ENCODE assay signal across 10 cellular contexts in the genomic region with DNA sequence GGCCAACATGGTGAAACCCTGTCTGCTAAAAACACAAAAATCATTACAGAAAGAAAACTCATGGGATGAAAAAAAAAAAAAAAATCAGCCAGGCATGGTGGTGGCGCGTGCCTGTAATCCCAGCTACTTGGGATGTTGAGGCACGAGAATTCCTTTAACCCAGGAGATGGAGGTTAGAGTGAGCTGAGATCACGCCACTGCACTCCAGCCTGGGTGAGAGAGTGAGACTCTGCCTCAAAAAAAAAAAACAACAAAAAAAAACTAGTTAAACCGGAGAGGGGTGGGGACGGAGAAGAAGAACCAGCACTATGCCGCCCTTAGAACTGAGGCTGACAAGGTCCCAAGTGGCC. TPM values are rescaled to one million over a fixed set of nuclear protein-coding genes. Genes with fewer than 3 reads are reported as not detected.
A peak's percentile ranks its signal among the peaks of the same experiment; 100 is the strongest.
DNase-seq lines count a peak whose midpoint lies in the region; ATAC-seq and TF ChIP-seq lines count a peak whose summit lies in the region.
"Had no signal": no experiment of that assay in that cellular context is flagged by ENCODE, and none has a peak within 500 bp of the region (broad histone marks: within the 10 kb centered on the region; RNA-seq: fewer than 3 reads in every experiment).

No MANE protein-coding gene starts in this region.

- H3K9ac ChIP-seq in DND-41 (ENCODE audit: low read depth, low read length) (peak overlapping the region; percentile 55; the same call in 1 of the 2 replicates), Karpas-422 (ENCODE audit: low read length) (peak overlapping the region; percentile 71), colonic mucosa (ENCODE audit: low read depth in 2 of 2, low read length in 2 of 2) (no peak overlapping the region), rectal smooth muscle tissue (ENCODE audit: low read length) (no peak overlapping the region)

- H3K9me3 ChIP-seq in DND-41 (ENCODE audit: insufficient read depth, low read length, severe bottlenecking) (peaks cover 2% of the 10 kb centered on the region), Karpas-422 (ENCODE audit: low read length) (no peaks in the 10 kb centered on the region), colonic mucosa (no peaks in the 10 kb centered on the region), left lung (peaks cover 0 to under 1% of the 10 kb centered on the region in 2 donors)

- TF ChIP-seq CTCF in DND-41 (IDR thresholded peaks at IDR 0.05; ENCODE audit: borderline replicate concordance, extremely low read depth, low read length, poor library complexity, severe bottlenecking) (no peak), colonic mucosa (IDR thresholded peaks at IDR 0.05) (no peak), left lung (IDR thresholded peaks at IDR 0.05) (no peak)

- H3K9me2 ChIP-seq in Karpas-422 (replicated peaks; ENCODE audit: insufficient read depth, low read length): no peaks in the 10 kb centered on the region

- H3K4me1 ChIP-seq in DND-41 (ENCODE audit: insufficient read depth, low read length): peaks cover 15% of the 10 kb centered on the region
- peaks cover 23% of the 10 kb centered on the region for H3K4me1 ChIP-seq in Karpas-422 (ENCODE audit: low read length)
- peaks cover 14% of the 10 kb centered on the region for H3K4me1 ChIP-seq in colonic mucosa
- H3K4me1 ChIP-seq in rectal smooth muscle tissue (ENCODE audit: control insufficient read depth, insufficient read depth, low read length): peaks cover 4% of the 10 kb centered on the region
- peaks cover 18 to 32% of the 10 kb centered on the region in 2 donors for H3K4me1 ChIP-seq in left lung

- H4K20me1 ChIP-seq in DND-41 (ENCODE audit: insufficient read depth, low read length): no peaks in the 10 kb centered on the region
- H4K20me1 ChIP-seq in Karpas-422 (ENCODE audit: insufficient read depth, low read depth, low read length): no peaks in the 10 kb centered on the region

- ATAC-seq in DND-41 (ENCODE audit: insufficient read depth, low read depth) (no peak), left lung (no peak), GM21737 (IDR thresholded peaks at IDR 0.05; ENCODE audit: unreplicated experiment) (no peak)

- H2AFZ ChIP-seq in DND-41 (ENCODE audit: low read depth, low read length) (no peak overlapping the region; the same call in 1 of the 2 replicates), Karpas-422 (ENCODE audit: low read length) (peak overlapping the region; percentile 94; the same call in 1 of the 2 replicates)

- H3K4me2 ChIP-seq in DND-41 (ENCODE audit: insufficient read depth, low read length): peak overlapping the region; percentile 80
- H3K4me2 ChIP-seq in Karpas-422 (ENCODE audit: low read depth, low read length, poor library complexity, severe bottlenecking): peak overlapping the region; percentile 75

- H3K4me3 ChIP-seq in DND-41 (ENCODE audit: low read depth in 1 of 2, low read length in 2 of 2) (no peak overlapping the region), Karpas-422 (ENCODE audit: low read length) (peak overlapping the region; percentile 62; the same call in 1 of the 2 replicates), colonic mucosa (peak overlapping the region; percentile 8), rectal smooth muscle tissue (ENCODE audit: low read length) (peak overlapping the region; percentile 48), left lung (no peak overlapping the region)

- peak overlapping the region; percentile 40 for H3K27ac ChIP-seq in DND-41 (ENCODE audit: low read length)
- no peak overlapping the region for H3K27ac ChIP-seq in Karpas-422 (ENCODE audit: low read length)
- no peak overlapping the region for H3K27ac ChIP-seq in colonic mucosa
- H3K27ac ChIP-seq in rectal smooth muscle tissue (ENCODE audit: low read depth, low read length): no peak overlapping the region
- H3K27ac ChIP-seq in left lung: no peak overlapping the region

- intact Hi-C loops in colonic mucosa (cut with DNase I): no loop called here
- intact Hi-C loops in left lung (cut with DNase I): no loop called here

- H3K79me2 ChIP-seq in DND-41 (ENCODE audit: insufficient read depth, low read length): no peaks in the 10 kb centered on the region
- H3K79me2 ChIP-seq in Karpas-422 (ENCODE audit: low read length): no peaks in the 10 kb centered on the region

- no peaks in the 10 kb centered on the region for H3K27me3 ChIP-seq in DND-41 (ENCODE audit: insufficient read depth, low read length, poor library complexity)
- no peaks in the 10 kb centered on the region for H3K27me3 ChIP-seq in Karpas-422 (ENCODE audit: low read length)
- H3K27me3 ChIP-seq in colonic mucosa: peaks cover 12% of the 10 kb centered on the region
- peaks cover 4% of the 10 kb centered on the region for H3K27me3 ChIP-seq in rectal smooth muscle tissue (ENCODE audit: control insufficient read depth, insufficient read depth, low read length)
- peaks cover 0 to 48% of the 10 kb centered on the region in 2 donors for H3K27me3 ChIP-seq in left lung

- H3K36me3 ChIP-seq in DND-41 (ENCODE audit: insufficient read depth, low read length) (no peaks in the 10 kb centered on the region), Karpas-422 (ENCODE audit: insufficient read depth, low read length) (no peaks in the 10 kb centered on the region), colonic mucosa (no peaks in the 10 kb centered on the region), rectal smooth muscle tissue (ENCODE audit: control insufficient read depth, insufficient read depth, low read length) (no peaks in the 10 kb centered on the region), left lung (no peaks in the 10 kb centered on the region)

- no peak for DNase-seq in DND-41
- DNase-seq in Karpas-422: no peak
- no peak for DNase-seq in colonic mucosa
- DNase-seq in epidermal melanocyte (ENCODE audit: insufficient read length, low spot score): no peak
- no peak for DNase-seq in left lung
- DNase-seq: KG1 had no signal

RNA-seq across cellular contexts. Expression of a gene that starts 7.4 kb away (rescaled TPM):
- total RNA-seq in Karpas-422 (2014; rRNA removed; shearing (Covaris generic); ENCODE audit: low replicate concordance): not detected in 2 replicates
- total RNA-seq in colonic mucosa: under 1 TPM in 1 of 2 donors, not detected in 1; 0.57 TPM
- 1 to 10 TPM in 1 of 2 donors, under 1 TPM in 1; 0.79 to 1.0 TPM for total RNA-seq in left lung
- total RNA-seq: chondrocyte had no signal

RNA-seq across cellular contexts. Expression of a gene that starts 9.1 kb away (rescaled TPM):
- total RNA-seq in Karpas-422 (2014; rRNA removed; shearing (Covaris generic); ENCODE audit: low replicate concordance): 38.7 and 39.8 TPM in 2 replicates
- total RNA-seq in colonic mucosa: 10 to 100 TPM; 21.7 to 43.0 TPM
- 10 to 100 TPM; 35.1 to 40.2 TPM for total RNA-seq in left lung

RNA-seq across cellular contexts. Expression of a gene that starts 21.3 kb away (rescaled TPM):
- total RNA-seq in Karpas-422 (2014; rRNA removed; shearing (Covaris generic); ENCODE audit: low replicate concordance): not detected in 2 replicates
- total RNA-seq in colonic mucosa (under 1 TPM in 1 of 2 donors, not detected in 1; 0.27 TPM), left lung (not detected)
- total RNA-seq: chondrocyte, liver had no signal

RNA-seq across cellular contexts. Expression of a gene that starts 31.3 kb away (rescaled TPM):
- not detected in 2 replicates for total RNA-seq in Karpas-422 (2014; rRNA removed; shearing (Covaris generic); ENCODE audit: low replicate concordance)
- total RNA-seq in colonic mucosa: 100 to 1,000 TPM in 1 of 2 donors, 10 to 100 TPM in 1; 56.5 to 131 TPM
- 10 to 100 TPM; 74.0 to 83.0 TPM for total RNA-seq in left lung

RNA-seq across cellular contexts. Expression of a gene that starts 40.8 kb away (rescaled TPM):
- 10.9 and 14.9 TPM in 2 replicates for total RNA-seq in Karpas-422 (2014; rRNA removed; shearing (Covaris generic); ENCODE audit: low replicate concordance)
- total RNA-seq in colonic mucosa (10 to 100 TPM; 16.0 to 20.4 TPM), left lung (10 to 100 TPM; 25.3 to 39.8 TPM)

Comparison
In these comparisons a context has a peak if more than half of its experiments do, and no peak if none do; other contexts are left out.
1. H3K4me3 ChIP-seq: peak in Karpas-422 (single experiment), colonic mucosa (single experiment) and rectal smooth muscle tissue (single experiment); none in DND-41 (0 of 2) and left lung (0 of 2).
2. H3K9ac ChIP-seq: peak in DND-41 (single experiment) and Karpas-422 (single experiment); none in colonic mucosa (0 of 2) and rectal smooth muscle tissue (single experiment).